Comparison of ENCODE assay signal across 1 cellular context in genomic region chr4:4325321-4325720, GRCh38.
TF ChIP-seq lines count a peak whose summit lies in the region.

No MANE protein-coding gene starts in this region.

TF ChIP-seq in K562, 482 proteins besides CTCF, POLR2A, EP300 and RAD21:
- no peak for TF ChIP-seq PRDM10 (IDR thresholded peaks at IDR 0.05; ENCODE audit: partially characterized antibody)
- TF ChIP-seq, protein P1, sequence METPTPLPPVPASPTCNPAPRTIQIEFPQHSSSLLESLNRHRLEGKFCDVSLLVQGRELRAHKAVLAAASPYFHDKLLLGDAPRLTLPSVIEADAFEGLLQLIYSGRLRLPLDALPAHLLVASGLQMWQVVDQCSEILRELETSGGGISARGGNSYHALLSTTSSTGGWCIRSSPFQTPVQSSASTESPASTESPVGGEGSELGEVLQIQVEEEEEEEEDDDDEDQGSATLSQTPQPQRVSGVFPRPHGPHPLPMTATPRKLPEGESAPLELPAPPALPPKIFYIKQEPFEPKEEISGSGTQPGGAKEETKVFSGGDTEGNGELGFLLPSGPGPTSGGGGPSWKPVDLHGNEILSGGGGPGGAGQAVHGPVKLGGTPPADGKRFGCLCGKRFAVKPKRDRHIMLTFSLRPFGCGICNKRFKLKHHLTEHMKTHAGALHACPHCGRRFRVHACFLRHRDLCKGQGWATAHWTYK (CRISPR knock-in tag; IDR thresholded peaks at IDR 0.05), result no peak
- no peak for TF ChIP-seq CHD2 (IDR thresholded peaks at IDR 0.05; ENCODE audit: low read depth, low read length)
- no peak for TF ChIP-seq ZNF41 (CRISPR knock-in tag; conservative IDR thresholded peaks at IDR 0.05)
- no peak for TF ChIP-seq MAFG (tag; conservative IDR thresholded peaks at IDR 0.05)
- TF ChIP-seq ERF (CRISPR knock-in tag; IDR thresholded peaks at IDR 0.05), result no peak
- TF ChIP-seq, protein P2, sequence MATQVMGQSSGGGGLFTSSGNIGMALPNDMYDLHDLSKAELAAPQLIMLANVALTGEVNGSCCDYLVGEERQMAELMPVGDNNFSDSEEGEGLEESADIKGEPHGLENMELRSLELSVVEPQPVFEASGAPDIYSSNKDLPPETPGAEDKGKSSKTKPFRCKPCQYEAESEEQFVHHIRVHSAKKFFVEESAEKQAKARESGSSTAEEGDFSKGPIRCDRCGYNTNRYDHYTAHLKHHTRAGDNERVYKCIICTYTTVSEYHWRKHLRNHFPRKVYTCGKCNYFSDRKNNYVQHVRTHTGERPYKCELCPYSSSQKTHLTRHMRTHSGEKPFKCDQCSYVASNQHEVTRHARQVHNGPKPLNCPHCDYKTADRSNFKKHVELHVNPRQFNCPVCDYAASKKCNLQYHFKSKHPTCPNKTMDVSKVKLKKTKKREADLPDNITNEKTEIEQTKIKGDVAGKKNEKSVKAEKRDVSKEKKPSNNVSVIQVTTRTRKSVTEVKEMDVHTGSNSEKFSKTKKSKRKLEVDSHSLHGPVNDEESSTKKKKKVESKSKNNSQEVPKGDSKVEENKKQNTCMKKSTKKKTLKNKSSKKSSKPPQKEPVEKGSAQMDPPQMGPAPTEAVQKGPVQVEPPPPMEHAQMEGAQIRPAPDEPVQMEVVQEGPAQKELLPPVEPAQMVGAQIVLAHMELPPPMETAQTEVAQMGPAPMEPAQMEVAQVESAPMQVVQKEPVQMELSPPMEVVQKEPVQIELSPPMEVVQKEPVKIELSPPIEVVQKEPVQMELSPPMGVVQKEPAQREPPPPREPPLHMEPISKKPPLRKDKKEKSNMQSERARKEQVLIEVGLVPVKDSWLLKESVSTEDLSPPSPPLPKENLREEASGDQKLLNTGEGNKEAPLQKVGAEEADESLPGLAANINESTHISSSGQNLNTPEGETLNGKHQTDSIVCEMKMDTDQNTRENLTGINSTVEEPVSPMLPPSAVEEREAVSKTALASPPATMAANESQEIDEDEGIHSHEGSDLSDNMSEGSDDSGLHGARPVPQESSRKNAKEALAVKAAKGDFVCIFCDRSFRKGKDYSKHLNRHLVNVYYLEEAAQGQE (CRISPR knock-in tag; IDR thresholded peaks at IDR 0.05; ENCODE audit: low read depth), result no peak
- no peak for TF ChIP-seq BRCA1 (IDR thresholded peaks at IDR 0.05)
- TF ChIP-seq BRCA1 (CRISPR knock-in tag; IDR thresholded peaks at IDR 0.05), result no peak
- no peak for TF ChIP-seq TARDBP (IDR thresholded peaks at IDR 0.05)
- no peak for TF ChIP-seq MIER1 (IDR thresholded peaks at IDR 0.05; ENCODE audit: low read depth)
- no peak for TF ChIP-seq E2F5 (CRISPR knock-in tag; IDR thresholded peaks at IDR 0.05)
